In the genomic region with DNA sequence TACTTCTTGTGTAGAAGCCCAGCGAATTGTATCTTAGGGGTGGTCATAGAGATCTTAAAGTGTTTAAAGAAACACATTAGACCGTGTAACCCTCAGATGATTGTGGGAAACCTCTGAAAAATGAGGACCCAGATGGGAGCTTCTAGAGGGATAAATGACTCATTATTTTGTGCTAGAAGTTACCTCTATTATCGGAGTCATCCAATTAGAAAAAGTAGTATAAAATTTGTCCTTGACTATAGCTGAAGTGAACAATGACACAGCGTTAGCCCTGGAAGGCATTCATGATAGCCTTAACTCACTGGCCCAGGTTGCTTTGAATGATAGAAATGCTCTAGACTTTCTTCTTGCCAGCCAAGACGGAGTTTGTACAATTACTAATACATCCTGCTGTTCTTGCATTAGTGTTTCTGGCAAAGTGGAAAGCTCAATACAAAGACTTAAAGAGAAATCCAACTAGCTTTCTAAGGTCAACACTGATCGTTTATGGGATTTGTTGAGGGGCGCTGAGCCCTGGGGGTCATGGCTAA, we compare ENCODE assay signal across 15 cellular contexts.
A peak's percentile ranks its signal among the peaks of the same experiment; 100 is the strongest.
DNase-seq lines count a peak whose midpoint lies in the region; FAIRE-seq and TF ChIP-seq lines count a peak whose summit lies in the region.
"Had no signal": no experiment of that assay in that cellular context is flagged by ENCODE, and none has a peak within 500 bp of the region (broad histone marks: within the 10 kb centered on the region; RNA-seq: fewer than 3 reads in every experiment).

No MANE protein-coding gene starts in this region.

- no peaks in the 10 kb centered on the region for H3K36me3 ChIP-seq in bronchial epithelial cell (ENCODE audit: control insufficient read depth, insufficient read depth, low read length)
- H3K36me3 ChIP-seq: BLaER1 had no signal

- no peaks in the 10 kb centered on the region for H3K27me3 ChIP-seq in bronchial epithelial cell (ENCODE audit: control insufficient read depth, insufficient read depth, low read length)
- H3K27me3 ChIP-seq: BLaER1 had no signal

- FAIRE-seq in bronchial epithelial cell (lab: Jason Lieb, UNC), result no peak
- FAIRE-seq: A549 had no signal

- intact Hi-C loops in posterior vena cava (cut with DNase I), result no loop called here

- TF ChIP-seq CTCF in bronchial epithelial cell (IDR thresholded peaks at IDR 0.05; ENCODE audit: insufficient read depth, low read length, severe bottlenecking), result no peak
- TF ChIP-seq CTCF in fibroblast of pulmonary artery (IDR thresholded peaks at IDR 0.05; ENCODE audit: low read length, missing control alignments), result no peak

- DNase-seq in RPMI7951 (ENCODE audit: low read depth) (peak; percentile 69), bronchial epithelial cell (ENCODE audit: low read depth) (peak; percentile 47), fibroblast of pulmonary artery (ENCODE audit: low read depth) (peak; percentile 14), retina (peak; percentile 40), superior temporal gyrus (ENCODE audit: extremely low spot score) (no peak), NCI-H1105 treated with DMSO at 0.1 percent for 48 hours (lab: John Stamatoyannopoulos, UW) (no peak), posterior vena cava (ENCODE audit: low spot score) (no peak)
- DNase-seq: AML-193; Caco-2; CD8-positive, alpha-beta memory T cell; DND-41; GF-D8; IMR-90 had no signal

- H3K4me3 ChIP-seq in bronchial epithelial cell (ENCODE audit: low read depth, low read length), result no peak overlapping the region
- H3K4me3 ChIP-seq in fibroblast of pulmonary artery (replicated peaks; ENCODE audit: low read depth, low read length), result no peak overlapping the region
- H3K4me3 ChIP-seq: A549, BLaER1 had no signal

Comparison
In these comparisons a context has a peak if more than half of its experiments do, and no peak if none do; other contexts are left out.
1. DNase-seq: peak in RPMI7951 (single experiment), bronchial epithelial cell (single experiment), fibroblast of pulmonary artery (single experiment) and retina (single experiment); none in superior temporal gyrus (single experiment), NCI-H1105 treated with DMSO at 0.1 percent for 48 hours (single experiment) and posterior vena cava (single experiment).